16 cellular contexts compared by ENCODE assay signal in the genomic region with DNA sequence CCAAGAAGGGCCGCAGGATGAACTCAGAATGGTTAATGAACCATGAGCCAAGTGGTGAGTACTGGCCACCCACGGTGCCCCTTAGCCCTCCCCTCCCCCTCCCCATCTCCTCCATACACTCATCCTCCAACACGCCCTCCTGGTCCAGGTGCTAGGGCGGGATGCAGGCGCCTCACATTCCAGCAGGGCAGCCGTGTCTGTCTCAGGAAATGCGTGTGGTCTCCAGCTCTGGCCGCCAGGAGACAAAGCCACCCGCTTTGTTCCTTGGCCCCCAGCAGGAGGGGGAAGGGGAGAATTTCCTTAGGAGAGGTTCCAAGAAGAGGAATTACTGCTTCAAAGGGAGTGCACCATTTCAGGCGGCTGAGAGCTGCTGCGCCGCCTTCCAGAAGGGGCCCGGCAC. TPM values are rescaled to one million over a fixed set of nuclear protein-coding genes. Genes with fewer than 3 reads are reported as not detected.
DNase-seq lines count a peak whose midpoint lies in the region; ATAC-seq and TF ChIP-seq lines count a peak whose summit lies in the region.
"Had no signal": no experiment of that assay in that cellular context is flagged by ENCODE, and none has a peak within 500 bp of the region (broad histone marks: within the 10 kb centered on the region; RNA-seq: fewer than 3 reads in every experiment).

No MANE protein-coding gene starts in this region.

- intact Hi-C loops in left colon (cut with DNase I, micrococcal nuclease): no loop called here

- no peaks in the 10 kb centered on the region for H3K36me3 ChIP-seq in BLaER1
- H3K36me3 ChIP-seq: upper lobe of left lung had no signal

- H3K4me3 Mint-ChIP-seq in nephron: peak overlapping the region in 1 of 3 experiments; percentile 36
- H3K4me3 Mint-ChIP-seq: CD14-positive monocyte had no signal

- H3K4me3 ChIP-seq in BLaER1: no peak overlapping the region
- H3K4me3 ChIP-seq: SK-N-MC, upper lobe of left lung had no signal

- H3K27ac ChIP-seq in BLaER1: peak overlapping the region; percentile 60; the same call in 1 of the 2 replicates
- H3K27ac ChIP-seq: SK-N-MC, upper lobe of left lung had no signal

- H3K4me1 Mint-ChIP-seq in nephron: peaks cover 29% of the 10 kb centered on the region

- peak; percentile 22; the same call in 1 of the 2 replicates for TF ChIP-seq RAD21 in Ishikawa (IDR thresholded peaks at IDR 0.05; ENCODE audit: low read depth)

- no peak overlapping the region for H3K9ac ChIP-seq in BLaER1

- no peaks in the 10 kb centered on the region for H3K9me3 Mint-ChIP-seq in nephron

- no peaks in the 10 kb centered on the region for H3K36me3 Mint-ChIP-seq in nephron (ENCODE audit: low read depth)

- peaks cover 69% of the 10 kb centered on the region for H3K4me1 ChIP-seq in BLaER1

- no peaks in the 10 kb centered on the region for H3K9me3 ChIP-seq in BLaER1
- H3K9me3 ChIP-seq: upper lobe of left lung had no signal

- H4K20me1 ChIP-seq in BLaER1: no peaks in the 10 kb centered on the region

- H3K27me3 ChIP-seq in BLaER1: no peaks in the 10 kb centered on the region
- H3K27me3 ChIP-seq: upper lobe of left lung had no signal

- TF ChIP-seq EP300 in Ishikawa (IDR thresholded peaks at IDR 0.05; ENCODE audit: borderline replicate concordance): peak; percentile 94

- peak overlapping the region; percentile 65 to 93 (median 74) for H3K27ac Mint-ChIP-seq in nephron

- H3K4me2 ChIP-seq in BLaER1: peak overlapping the region; percentile 82

- DNase-seq in ecto neural progenitor cell (ENCODE audit: low spot score): peak; percentile 81
- DNase-seq in left colon: no peak
- no peak for DNase-seq in NCI-H187 (lab: John Stamatoyannopoulos, UW)
- no peak for DNase-seq in stimulated activated CD4-positive, alpha-beta T cell treated with anti-CD3 and anti-CD28 coated beads, Interleukin-4, amount 100 ng/mL, for 1 hour
- DNase-seq: activated CD4-positive, alpha-beta T cell treated with anti-CD3 and anti-CD28 coated beads, Interleukin-2, amount 50 U/mL, for 4 hours; activated naive CD4-positive, alpha-beta T cell; left cardiac atrium; NCI-H2107; upper lobe of left lung had no signal

- peak; percentile 26 to 32 (median 28) for TF ChIP-seq CTCF in nephron (IDR thresholded peaks at IDR 0.05; ENCODE audit: unreplicated experiment in 3 of 3)

- ATAC-seq in left colon (no peak), GM19324 (IDR thresholded peaks at IDR 0.05; ENCODE audit: low FRiP score, unreplicated experiment) (no peak)
- ATAC-seq: left cardiac atrium had no signal

- H3K27me3 Mint-ChIP-seq in nephron (ENCODE audit: low read depth): peaks cover 4% of the 10 kb centered on the region

TF ChIP-seq in Ishikawa, 13 proteins besides CTCF, POLR2A, EP300 and RAD21:
- TF ChIP-seq, protein P1, sequence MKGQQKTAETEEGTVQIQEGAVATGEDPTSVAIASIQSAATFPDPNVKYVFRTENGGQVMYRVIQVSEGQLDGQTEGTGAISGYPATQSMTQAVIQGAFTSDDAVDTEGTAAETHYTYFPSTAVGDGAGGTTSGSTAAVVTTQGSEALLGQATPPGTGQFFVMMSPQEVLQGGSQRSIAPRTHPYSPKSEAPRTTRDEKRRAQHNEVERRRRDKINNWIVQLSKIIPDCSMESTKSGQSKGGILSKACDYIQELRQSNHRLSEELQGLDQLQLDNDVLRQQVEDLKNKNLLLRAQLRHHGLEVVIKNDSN (IDR thresholded peaks at IDR 0.05): no peak
- TF ChIP-seq TCF12 (IDR thresholded peaks at IDR 0.05; ENCODE audit: low read depth) (peak; percentile 98), TEAD4 (IDR thresholded peaks at IDR 0.05) (peak; percentile 96), EGR1 (IDR thresholded peaks at IDR 0.05) (peak; percentile 19; the same call in 1 of the 2 replicates), ZBTB7A (IDR thresholded peaks at IDR 0.05; ENCODE audit: low read depth) (no peak), TAF1 (IDR thresholded peaks at IDR 0.05; ENCODE audit: low read depth) (no peak), FOXM1 (IDR thresholded peaks at IDR 0.05; ENCODE audit: borderline replicate concordance, low read depth) (peak; percentile 85), NFIC (IDR thresholded peaks at IDR 0.05) (peak; percentile 87), YY1 (IDR thresholded peaks at IDR 0.05; ENCODE audit: low read depth) (peak; percentile 59), CEBPB (IDR thresholded peaks at IDR 0.05) (no peak), CREB1 (IDR thresholded peaks at IDR 0.05; ENCODE audit: low read depth) (no peak)
- TF ChIP-seq, protein P2, sequence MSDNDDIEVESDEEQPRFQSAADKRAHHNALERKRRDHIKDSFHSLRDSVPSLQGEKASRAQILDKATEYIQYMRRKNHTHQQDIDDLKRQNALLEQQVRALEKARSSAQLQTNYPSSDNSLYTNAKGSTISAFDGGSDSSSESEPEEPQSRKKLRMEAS (IDR thresholded peaks at IDR 0.05): peak; percentile 67; the same call in 1 of the 2 replicates
- TF ChIP-seq, protein P3, sequence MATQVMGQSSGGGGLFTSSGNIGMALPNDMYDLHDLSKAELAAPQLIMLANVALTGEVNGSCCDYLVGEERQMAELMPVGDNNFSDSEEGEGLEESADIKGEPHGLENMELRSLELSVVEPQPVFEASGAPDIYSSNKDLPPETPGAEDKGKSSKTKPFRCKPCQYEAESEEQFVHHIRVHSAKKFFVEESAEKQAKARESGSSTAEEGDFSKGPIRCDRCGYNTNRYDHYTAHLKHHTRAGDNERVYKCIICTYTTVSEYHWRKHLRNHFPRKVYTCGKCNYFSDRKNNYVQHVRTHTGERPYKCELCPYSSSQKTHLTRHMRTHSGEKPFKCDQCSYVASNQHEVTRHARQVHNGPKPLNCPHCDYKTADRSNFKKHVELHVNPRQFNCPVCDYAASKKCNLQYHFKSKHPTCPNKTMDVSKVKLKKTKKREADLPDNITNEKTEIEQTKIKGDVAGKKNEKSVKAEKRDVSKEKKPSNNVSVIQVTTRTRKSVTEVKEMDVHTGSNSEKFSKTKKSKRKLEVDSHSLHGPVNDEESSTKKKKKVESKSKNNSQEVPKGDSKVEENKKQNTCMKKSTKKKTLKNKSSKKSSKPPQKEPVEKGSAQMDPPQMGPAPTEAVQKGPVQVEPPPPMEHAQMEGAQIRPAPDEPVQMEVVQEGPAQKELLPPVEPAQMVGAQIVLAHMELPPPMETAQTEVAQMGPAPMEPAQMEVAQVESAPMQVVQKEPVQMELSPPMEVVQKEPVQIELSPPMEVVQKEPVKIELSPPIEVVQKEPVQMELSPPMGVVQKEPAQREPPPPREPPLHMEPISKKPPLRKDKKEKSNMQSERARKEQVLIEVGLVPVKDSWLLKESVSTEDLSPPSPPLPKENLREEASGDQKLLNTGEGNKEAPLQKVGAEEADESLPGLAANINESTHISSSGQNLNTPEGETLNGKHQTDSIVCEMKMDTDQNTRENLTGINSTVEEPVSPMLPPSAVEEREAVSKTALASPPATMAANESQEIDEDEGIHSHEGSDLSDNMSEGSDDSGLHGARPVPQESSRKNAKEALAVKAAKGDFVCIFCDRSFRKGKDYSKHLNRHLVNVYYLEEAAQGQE (IDR thresholded peaks at IDR 0.05; ENCODE audit: low read depth): no peak

RNA-seq across cellular contexts. Expression of a gene that starts 29.8 kb away (rescaled TPM):
- total RNA-seq in left colon: 1 to 10 TPM; 5.5 to 8.3 TPM

RNA-seq across cellular contexts. Expression of a gene that starts 34.4 kb away (rescaled TPM):
- not detected for total RNA-seq in left colon
- total RNA-seq: left cardiac atrium, omental fat pad, upper lobe of left lung had no signal

RNA-seq across cellular contexts. Expression of a gene that starts 39.2 kb away (rescaled TPM):
- total RNA-seq in left colon: not detected
- total RNA-seq: left cardiac atrium, omental fat pad, upper lobe of left lung had no signal

RNA-seq across cellular contexts. Expression of a gene that starts 42.1 kb away (rescaled TPM):
- not detected for total RNA-seq in left colon
- total RNA-seq: left cardiac atrium, omental fat pad, upper lobe of left lung had no signal

RNA-seq across cellular contexts. Expression of a gene that starts 46.4 kb away (rescaled TPM):
- not detected for total RNA-seq in left colon
- total RNA-seq: left cardiac atrium, omental fat pad, upper lobe of left lung had no signal
